Comparison of ENCODE assay signal across 20 cellular contexts in genomic region chr10:103467391-103467790, GRCh38. TPM values are rescaled to one million over a fixed set of nuclear protein-coding genes. Genes with fewer than 3 reads are reported as not detected.
DNase-seq lines count a peak whose midpoint lies in the region; ATAC-seq, FAIRE-seq and TF ChIP-seq lines count a peak whose summit lies in the region.
"Had no signal": no experiment of that assay in that cellular context is flagged by ENCODE, and none has a peak within 500 bp of the region (broad histone marks: within the 10 kb centered on the region; RNA-seq: fewer than 3 reads in every experiment).

No MANE protein-coding gene starts in this region.

- ATAC-seq in GM21723 (IDR thresholded peaks at IDR 0.05; ENCODE audit: unreplicated experiment) = peak; percentile 37
- no peak for ATAC-seq in stimulated activated effector memory CD8-positive, alpha-beta T cell treated with anti-CD3 and anti-CD28 coated beads, Interleukin-12 subunit alpha, Interleukin-12 subunit beta, amount 100 ng/mL, for 72 hours
- ATAC-seq: SK-N-SH treated with all-trans-retinoic acid at 6 μM for 48 hours had no signal

- peak overlapping the region; percentile 61 for H3K4me2 ChIP-seq in OCI-LY7 (ENCODE audit: low read length)

- CTCF ChIA-PET in OCI-LY7 (lab: Charles Lee; ENCODE audit: unreplicated experiment) = no interaction called here

- peak; percentile 94 for FAIRE-seq in GM18507 (lab: Jason Lieb, UNC)
- FAIRE-seq: endothelial cell of umbilical vein, HTR-8/SVneo, islet of Langerhans had no signal

- H3K27ac ChIP-seq in OCI-LY7 (ENCODE audit: low read depth, low read length, poor library complexity, severe bottlenecking) (peak overlapping the region; percentile 76), tibial artery (no peak overlapping the region)
- H3K27ac ChIP-seq: vagina had no signal

- peaks cover 44% of the 10 kb centered on the region for H3K4me1 Mint-ChIP-seq in stimulated activated effector memory CD8-positive, alpha-beta T cell treated with anti-CD3 and anti-CD28 coated beads, Interleukin-12 subunit alpha, Interleukin-12 subunit beta, amount 100 ng/mL, for 72 hours

- no peaks in the 10 kb centered on the region for H3K9me3 Mint-ChIP-seq in stimulated activated effector memory CD8-positive, alpha-beta T cell treated with anti-CD3 and anti-CD28 coated beads, Interleukin-12 subunit alpha, Interleukin-12 subunit beta, amount 100 ng/mL, for 72 hours
- H3K9me3 Mint-ChIP-seq: stimulated activated naive CD8-positive, alpha-beta T cell treated with anti-CD3 and anti-CD28 coated beads, Interleukin-15, Interleukin-2, amounts not matched to agents 100 ng/mL and 50 ng/mL, for 24 hours had no signal

- POLR2A ChIA-PET in OCI-LY7 (lab: Charles Lee) = interaction anchor here (0.6 to 4.2 kb wide), 5 partner anchors 9 to 609 kb away, joined by 3 to 13 read pairs (median 4); no protein-coding TSS in a partner anchor

- H3K27me3 ChIP-seq in tibial artery = peaks cover 0 to 6% of the 10 kb centered on the region in 2 donors
- H3K27me3 ChIP-seq: vagina had no signal

- peaks cover 5% of the 10 kb centered on the region for H3K36me3 Mint-ChIP-seq in stimulated activated effector memory CD8-positive, alpha-beta T cell treated with anti-CD3 and anti-CD28 coated beads, Interleukin-12 subunit alpha, Interleukin-12 subunit beta, amount 100 ng/mL, for 72 hours

- H3K4me3 Mint-ChIP-seq in stimulated activated effector memory CD8-positive, alpha-beta T cell treated with anti-CD3 and anti-CD28 coated beads, Interleukin-12 subunit alpha, Interleukin-12 subunit beta, amount 100 ng/mL, for 72 hours = no peak overlapping the region
- H3K4me3 Mint-ChIP-seq: stimulated activated naive CD8-positive, alpha-beta T cell treated with anti-CD3 and anti-CD28 coated beads, Interleukin-15, Interleukin-2, amounts not matched to agents 100 ng/mL and 50 ng/mL, for 24 hours had no signal

- no peaks in the 10 kb centered on the region for H3K79me2 ChIP-seq in OCI-LY7 (ENCODE audit: insufficient read depth, low read depth, low read length)

- TF ChIP-seq CTCF in OCI-LY7 (conservative IDR thresholded peaks at IDR 0.05; ENCODE audit: low read length) (no peak), tibial artery (IDR thresholded peaks at IDR 0.05) (no peak)

- no TSS peak for BruUV-seq in OCI-LY7 (replicated peaks; lab: Mats Ljungman, UMichigan)

- H3K36me3 ChIP-seq in OCI-LY7 (ENCODE audit: insufficient read depth, low read length) = no peaks in the 10 kb centered on the region
- H3K36me3 ChIP-seq in tibial artery = no peaks in the 10 kb centered on the region
- H3K36me3 ChIP-seq: HAP-1, vagina had no signal

- DNase-seq in GM18507 (ENCODE audit: extremely low spot score, insufficient read length, low read depth) = no peak
- peak; percentile 51 for DNase-seq in OCI-LY7 (ENCODE audit: low spot score)
- DNase-seq in stimulated activated effector memory CD8-positive, alpha-beta T cell treated with anti-CD3 and anti-CD28 coated beads, Interleukin-12 subunit alpha, Interleukin-12 subunit beta, amount 100 ng/mL, for 72 hours (ENCODE audit: low spot score in 2 of 2) = no peak
- DNase-seq in NCI-H1694 treated with DMSO at 0.1 percent for 48 hours (lab: John Stamatoyannopoulos, UW) = no peak
- DNase-seq in DMS 273 treated with DMSO at 0.1 percent for 48 hours (lab: John Stamatoyannopoulos, UW) = no peak
- no peak for DNase-seq in tibial artery
- DNase-seq: activated CD4-positive, CD25-positive, alpha-beta regulatory T cell; NCI-H446; OCI-M1 had no signal

- intact Hi-C loops in OCI-LY7 (cut with micrococcal nuclease; ENCODE audit: unreplicated experiment) = no loop called here
- intact Hi-C loops in tibial artery (cut with DNase I; ENCODE audit: low total_unique reads) = no loop called here

- no peaks in the 10 kb centered on the region for H3K9me2 ChIP-seq in OCI-LY7 (ENCODE audit: insufficient read depth, low read length)

- H3K4me1 ChIP-seq in OCI-LY7 (ENCODE audit: insufficient read depth, low read length, poor library complexity, severe bottlenecking) (peaks cover 80% of the 10 kb centered on the region), tibial artery (no peaks in the 10 kb centered on the region)
- H3K4me1 ChIP-seq: HAP-1 had no signal

- H3K9me3 ChIP-seq in OCI-LY7 (ENCODE audit: low read length) = no peaks in the 10 kb centered on the region
- H3K9me3 ChIP-seq in tibial artery = no peaks in the 10 kb centered on the region
- H3K9me3 ChIP-seq: HAP-1, vagina had no signal

- no peaks in the 10 kb centered on the region for H4K20me1 ChIP-seq in OCI-LY7 (ENCODE audit: insufficient read depth, low read length)

- H3K4me3 ChIP-seq in OCI-LY7 (ENCODE audit: low read depth, low read length, poor library complexity, severe bottlenecking) (no peak overlapping the region), tibial artery (no peak overlapping the region)
- H3K4me3 ChIP-seq: HAP-1, vagina had no signal

- peak overlapping the region; percentile 10 for H3K27ac Mint-ChIP-seq in stimulated activated effector memory CD8-positive, alpha-beta T cell treated with anti-CD3 and anti-CD28 coated beads, Interleukin-12 subunit alpha, Interleukin-12 subunit beta, amount 100 ng/mL, for 72 hours
- H3K27ac Mint-ChIP-seq: stimulated activated naive CD8-positive, alpha-beta T cell treated with anti-CD3 and anti-CD28 coated beads, Interleukin-15, Interleukin-2, amounts not matched to agents 100 ng/mL and 50 ng/mL, for 24 hours had no signal

- H2AFZ ChIP-seq in OCI-LY7 (ENCODE audit: low read length) = peak overlapping the region; percentile 95

RNA-seq across cellular contexts. Expression of gene CALHM1, which starts 8.7 kb away (rescaled TPM):
- total RNA-seq in OCI-LY7 (2014; rRNA removed; shearing (Covaris generic)) = not detected in 2 replicates
- 0.13 and 0.18 TPM in 2 replicates for total RNA-seq in OCI-LY7 (2022)
- total RNA-seq: cerebellum, endothelial cell of umbilical vein, omental fat pad, skeletal muscle tissue, vagina had no signal

RNA-seq across cellular contexts. Expression of gene CALHM3, which starts 11.6 kb away (rescaled TPM):
- total RNA-seq in OCI-LY7 (2014; rRNA removed; shearing (Covaris generic)) = 0.26 TPM in 1 of 2 replicates, not detected in the other
- not detected in 2 replicates for total RNA-seq in OCI-LY7 (2022)
- total RNA-seq: cerebellum, endothelial cell of umbilical vein, omental fat pad, skeletal muscle tissue, vagina had no signal

RNA-seq across cellular contexts. Expression of gene CALHM2, which starts 15.2 kb away (rescaled TPM):
- total RNA-seq in OCI-LY7 (2014; rRNA removed; shearing (Covaris generic)) = not detected in 2 replicates
- total RNA-seq in OCI-LY7 (2022) = not detected in 2 replicates

RNA-seq across cellular contexts. Expression of gene NEURL1, which starts 26.1 kb away (rescaled TPM):
- total RNA-seq in OCI-LY7 (2014; rRNA removed; shearing (Covaris generic)) = 0.46 and 0.47 TPM in 2 replicates
- not detected in 2 replicates for total RNA-seq in OCI-LY7 (2022)
